ENCODE assay signal across 17 cellular contexts in the genomic region with DNA sequence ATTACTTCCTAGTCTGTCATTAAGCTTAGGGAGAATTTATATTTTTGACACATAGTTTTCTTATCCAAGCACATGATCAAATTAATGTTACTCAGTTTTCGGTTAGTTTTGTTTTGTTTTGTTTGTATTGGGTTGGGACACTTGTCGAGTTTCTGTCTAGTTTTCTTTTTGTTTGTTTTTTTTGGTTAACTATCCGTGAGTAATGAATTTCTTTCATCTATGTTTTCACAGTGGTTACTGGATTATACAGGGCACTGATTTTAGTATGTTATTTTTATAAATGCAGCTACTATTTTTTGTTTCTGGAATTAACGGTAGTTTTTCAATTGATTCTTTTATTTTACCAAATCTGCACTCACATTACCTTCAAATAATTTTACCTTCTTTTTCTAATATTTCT. TPM values are rescaled to one million over a fixed set of nuclear protein-coding genes. Genes with fewer than 3 reads are reported as not detected.
DNase-seq lines count a peak whose midpoint lies in the region; ATAC-seq and TF ChIP-seq lines count a peak whose summit lies in the region.
"Had no signal": no experiment of that assay in that cellular context is flagged by ENCODE, and none has a peak within 500 bp of the region (broad histone marks: within the 10 kb centered on the region; RNA-seq: fewer than 3 reads in every experiment).

No MANE protein-coding gene starts in this region.

- H3K4me3 ChIP-seq in CD8-positive, alpha-beta T cell (ENCODE audit: low read depth, low read length), result no peak overlapping the region
- H3K4me3 ChIP-seq: GM23338 had no signal

- POLR2A ChIA-PET in CD8-positive, alpha-beta T cell (lab: Charles Lee), result interaction anchor here (1.2 kb wide), 1 partner anchor 16 kb away, joined by 4 read pairs; no protein-coding TSS in a partner anchor
- POLR2A ChIA-PET in T-cell (lab: Charles Lee), result no interaction called here

- H3K27me3 Mint-ChIP-seq in CD8-positive, alpha-beta T cell (ENCODE audit: low read depth), result no peaks in the 10 kb centered on the region
- H3K27me3 Mint-ChIP-seq in T-cell (no peaks in the 10 kb centered on the region), nephron progenitor cell (ENCODE audit: low read depth, poor library complexity) (peaks cover 4% of the 10 kb centered on the region)
- H3K27me3 Mint-ChIP-seq: B cell had no signal

- in situ Hi-C loops in Caki2 (cut with HindIII; ENCODE audit: low pct_unique_long_range_greater_than_20kb, low sequenced_read_pairs), result no loop called here

- intact Hi-C loops in CD8-positive, alpha-beta T cell (cut with DNase I, micrococcal nuclease), result no loop called here

- H3K9me3 Mint-ChIP-seq in CD8-positive, alpha-beta T cell, result no peaks in the 10 kb centered on the region
- H3K9me3 Mint-ChIP-seq in T-cell, result peaks cover 0 to 4% (median 0%) of the 10 kb centered on the region in 3 donors
- H3K9me3 Mint-ChIP-seq in nephron progenitor cell, result no peaks in the 10 kb centered on the region
- H3K9me3 Mint-ChIP-seq: GM23338 had no signal

- peaks cover 11% of the 10 kb centered on the region for H3K4me1 Mint-ChIP-seq in CD8-positive, alpha-beta T cell (ENCODE audit: low read depth)
- H3K4me1 Mint-ChIP-seq in T-cell, result peaks cover 0 to 10% (median 0%) of the 10 kb centered on the region in 3 donors
- peaks cover 11% of the 10 kb centered on the region for H3K4me1 Mint-ChIP-seq in nephron progenitor cell
- H3K4me1 Mint-ChIP-seq: B cell had no signal

- no peak for TF ChIP-seq CTCF in CD8-positive, alpha-beta T cell (IDR thresholded peaks at IDR 0.05)
- TF ChIP-seq CTCF in nephron progenitor cell (IDR thresholded peaks at IDR 0.05), result no peak

- H3K27ac ChIP-seq in CD8-positive, alpha-beta T cell (ENCODE audit: low read depth, low read length), result no peak overlapping the region
- H3K27ac ChIP-seq: KMS-11 had no signal

- H3K27ac Mint-ChIP-seq in CD8-positive, alpha-beta T cell, result no peak overlapping the region
- no peak overlapping the region for H3K27ac Mint-ChIP-seq in T-cell
- peak overlapping the region; percentile 25 for H3K27ac Mint-ChIP-seq in nephron progenitor cell
- H3K27ac Mint-ChIP-seq: B cell; CD4-positive, CD25-positive, alpha-beta regulatory T cell; GM23338 had no signal

- no peaks in the 10 kb centered on the region for H3K4me1 ChIP-seq in CD8-positive, alpha-beta T cell (ENCODE audit: insufficient read depth, low read length)

- no peaks in the 10 kb centered on the region for H3K36me3 Mint-ChIP-seq in CD8-positive, alpha-beta T cell
- H3K36me3 Mint-ChIP-seq in T-cell (no peaks in the 10 kb centered on the region), nephron progenitor cell (ENCODE audit: low read depth) (no peaks in the 10 kb centered on the region)
- H3K36me3 Mint-ChIP-seq: CD4-positive, CD25-positive, alpha-beta regulatory T cell had no signal

- CTCF ChIA-PET in CD8-positive, alpha-beta T cell (lab: Charles Lee), result interaction anchor here (1.2 to 2.3 kb wide), 3 partner anchors 15 to 308 kb away, joined by 3 to 6 read pairs (median 4); no protein-coding TSS in a partner anchor
- CTCF ChIA-PET in T-cell (lab: Charles Lee), result interaction anchor here in 1 of 2 donors (0.8 to 1.2 kb wide), 2 partner anchors 16 to 79 kb away, joined by 3 to 4 read pairs; no protein-coding TSS in a partner anchor

- peak overlapping the region; percentile 27 for H3K4me3 Mint-ChIP-seq in CD8-positive, alpha-beta T cell
- H3K4me3 Mint-ChIP-seq in T-cell, result peak overlapping the region in 2 of 3 donors; percentile 14 to 34
- H3K4me3 Mint-ChIP-seq in nephron progenitor cell, result no peak overlapping the region
- H3K4me3 Mint-ChIP-seq: B cell; CD4-positive, CD25-positive, alpha-beta regulatory T cell; GM23338 had no signal

- H3K36me3 ChIP-seq in CD8-positive, alpha-beta T cell (ENCODE audit: insufficient read depth, low read length), result no peaks in the 10 kb centered on the region

- ATAC-seq in CD8-positive, alpha-beta T cell, result no peak
- ATAC-seq in T-cell (replicated peaks in 1 of 4), result no peak
- ATAC-seq in HG03039 (IDR thresholded peaks at IDR 0.05; ENCODE audit: unreplicated experiment), result no peak
- ATAC-seq in HG02870 (IDR thresholded peaks at IDR 0.05; ENCODE audit: unreplicated experiment), result no peak
- ATAC-seq: GM23338 had no signal

- DNase-seq in CD8-positive, alpha-beta T cell, result no peak
- peak; percentile 36 for DNase-seq in Caki2 (ENCODE audit: low read depth)
- no peak for DNase-seq in T-cell
- DNase-seq in nephron progenitor cell, result no peak
- DNase-seq in NOMO-1 treated with dmso at 0.1 percent for 144 hours (lab: John Stamatoyannopoulos, UW; ENCODE audit: unreplicated experiment), result no peak
- DNase-seq: CD4-positive, CD25-positive, alpha-beta regulatory T cell; GF-D8; NCI-H187; NCI-H446; NCI-H69; NK-92 treated with Interleukin-12 subunit alpha and Interleukin-12 subunit beta, amount 100 ng/mL, for 24 hours; RPMI8226 had no signal

- H3K9me3 ChIP-seq in CD8-positive, alpha-beta T cell (ENCODE audit: low read length), result no peaks in the 10 kb centered on the region

- H3K27me3 ChIP-seq in CD8-positive, alpha-beta T cell (ENCODE audit: insufficient read depth, low read length), result no peaks in the 10 kb centered on the region

RNA-seq across cellular contexts. Expression of gene KLRF1, which starts 2.7 kb away (rescaled TPM):
- total RNA-seq in CD8-positive, alpha-beta T cell, result under 1 TPM; 0.78 to 0.92 TPM
- total RNA-seq in Caki2 (2014; rRNA removed; shearing (Covaris generic); ENCODE audit: low replicate concordance), result 1.2 TPM in 1 of 2 replicates, not detected in the other
- 10 to 100 TPM in 1 of 5 donors, 1 to 10 TPM in 1, under 1 TPM in 3; 0.35 to 24.8 (median 0.95) TPM for total RNA-seq in T-cell
- total RNA-seq: CD4-positive, CD25-positive, alpha-beta regulatory T cell; GM23338 had no signal

RNA-seq across cellular contexts. Expression of gene CLEC2B, which starts 39.2 kb away (rescaled TPM):
- total RNA-seq in CD8-positive, alpha-beta T cell, result 100 to 1,000 TPM; 141 to 145 TPM
- total RNA-seq in Caki2 (2014; rRNA removed; shearing (Covaris generic); ENCODE audit: low replicate concordance), result 4.7 and 11.5 TPM in 2 replicates
- total RNA-seq in T-cell, result 100 to 1,000 TPM in 1 of 5 donors, 10 to 100 TPM in 4; 60.0 to 101 (median 74.7) TPM
- total RNA-seq: GM23338 had no signal

RNA-seq across cellular contexts. Expression of gene KLRF2, which starts 51.3 kb away (rescaled TPM):
- not detected for total RNA-seq in CD8-positive, alpha-beta T cell
- not detected in 2 replicates for total RNA-seq in Caki2 (2014; rRNA removed; shearing (Covaris generic); ENCODE audit: low replicate concordance)
- not detected for total RNA-seq in T-cell
- total RNA-seq: B cell; CD4-positive, CD25-positive, alpha-beta regulatory T cell; GM23338 had no signal
